Comparison of ENCODE assay signal across 23 cellular contexts in the genomic region with DNA sequence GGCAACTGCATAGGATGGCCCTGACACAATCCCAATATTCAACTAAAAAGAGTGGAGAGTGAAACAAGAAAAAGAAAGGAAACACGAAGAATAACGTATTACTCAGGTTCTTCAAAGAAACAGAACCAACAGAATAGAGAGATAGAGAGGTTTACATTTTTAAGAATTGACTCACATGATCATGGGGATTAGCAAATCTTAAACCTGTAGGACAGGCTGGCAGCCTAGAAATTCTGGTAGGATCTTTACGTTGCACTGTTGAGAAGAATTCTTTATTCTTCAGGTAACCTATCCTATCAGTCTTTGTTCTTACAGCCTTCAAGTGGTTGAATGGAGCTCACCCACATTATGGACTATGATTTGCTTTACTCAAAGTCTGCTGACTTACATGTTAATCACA.
"Had no signal": no experiment of that assay in that cellular context is flagged by ENCODE, and none has a peak within 500 bp of the region (broad histone marks: within the 10 kb centered on the region; RNA-seq: fewer than 3 reads in every experiment).

No MANE protein-coding gene starts in this region.

- H3K9me3 ChIP-seq: esophagus squamous epithelium, left ventricle myocardium inferior, pancreas, tibial artery had no signal

- H3K27me3 ChIP-seq: esophagus squamous epithelium, pancreas, tibial artery had no signal

- H3K4me3 ChIP-seq: esophagus squamous epithelium, left ventricle myocardium inferior, lung, pancreas, smooth muscle cell, tibial artery had no signal

- DNase-seq: effector memory CD4-positive, alpha-beta T cell; esophagus squamous epithelium; foreskin fibroblast; immature natural killer cell; kidney; left cardiac atrium; left ventricle myocardium inferior; mesenchymal stem cell; naive B cell; occipital lobe; pancreas; right cardiac atrium; stimulated activated CD4-positive, alpha-beta T cell treated with anti-CD3 and anti-CD28 coated beads, Interleukin-2, amount 100 ng/mL, for 48 hours; stimulated activated CD8-positive, alpha-beta memory T cell treated with anti-CD3 and anti-CD28 coated beads, Interleukin-4, amount 100 ng/mL, for 48 hours; tibial artery had no signal

- H3K4me1 ChIP-seq: left ventricle myocardium inferior, pancreas, tibial artery had no signal

- FAIRE-seq: endometrium, kidney, pancreas had no signal

- H3K4me1 Mint-ChIP-seq: immature natural killer cell; naive B cell; stimulated activated effector memory CD8-positive, alpha-beta T cell treated with anti-CD3 and anti-CD28 coated beads, Interleukin-12 subunit alpha, Interleukin-12 subunit beta, amount 100 ng/mL, for 72 hours had no signal

- H3K27me3 Mint-ChIP-seq: progenitor cell of endocrine pancreas; stimulated activated naive CD8-positive, alpha-beta T cell treated with anti-CD3 and anti-CD28 coated beads, Interleukin-15, Interleukin-2, amounts not matched to agents 100 ng/mL and 50 ng/mL, for 24 hours had no signal

- ATAC-seq: left cardiac atrium; pancreas; right cardiac atrium; stimulated activated effector memory CD8-positive, alpha-beta T cell treated with anti-CD3 and anti-CD28 coated beads, Interleukin-12 subunit alpha, Interleukin-12 subunit beta, amount 100 ng/mL, for 72 hours had no signal

- H3K36me3 Mint-ChIP-seq: immature natural killer cell; naive B cell; stimulated activated effector memory CD8-positive, alpha-beta T cell treated with anti-CD3 and anti-CD28 coated beads, Interleukin-12 subunit alpha, Interleukin-12 subunit beta, amount 100 ng/mL, for 72 hours had no signal

- H3K4me2 ChIP-seq: smooth muscle cell had no signal

- H3K36me3 ChIP-seq: left ventricle myocardium inferior, pancreas, tibial artery had no signal

- H3K27ac ChIP-seq: epithelial cell of prostate, esophagus squamous epithelium, left ventricle myocardium inferior, pancreas, tibial artery had no signal

- H3K4me3 Mint-ChIP-seq: immature natural killer cell; naive B cell; nephron; stimulated activated effector memory CD8-positive, alpha-beta T cell treated with anti-CD3 and anti-CD28 coated beads, Interleukin-12 subunit alpha, Interleukin-12 subunit beta, amount 100 ng/mL, for 72 hours; stimulated activated naive CD8-positive, alpha-beta T cell treated with anti-CD3 and anti-CD28 coated beads, Interleukin-15, Interleukin-2, amounts not matched to agents 100 ng/mL and 50 ng/mL, for 24 hours had no signal

- H3K9me3 Mint-ChIP-seq: naive B cell; nephron; stimulated activated effector memory CD8-positive, alpha-beta T cell treated with anti-CD3 and anti-CD28 coated beads, Interleukin-12 subunit alpha, Interleukin-12 subunit beta, amount 100 ng/mL, for 72 hours; stimulated activated naive CD8-positive, alpha-beta T cell treated with anti-CD3 and anti-CD28 coated beads, Interleukin-15, Interleukin-2, amounts not matched to agents 100 ng/mL and 50 ng/mL, for 24 hours had no signal

- H3K27ac Mint-ChIP-seq: immature natural killer cell; naive B cell; nephron; progenitor cell of endocrine pancreas; stimulated activated effector memory CD8-positive, alpha-beta T cell treated with anti-CD3 and anti-CD28 coated beads, Interleukin-12 subunit alpha, Interleukin-12 subunit beta, amount 100 ng/mL, for 72 hours; stimulated activated naive CD8-positive, alpha-beta T cell treated with anti-CD3 and anti-CD28 coated beads, Interleukin-15, Interleukin-2, amounts not matched to agents 100 ng/mL and 50 ng/mL, for 24 hours had no signal
